ENCODE assay signal across 25 cellular contexts in genomic region chr13:101893021-101893420, GRCh38.
"Had no signal": no experiment of that assay in that cellular context is flagged by ENCODE, and none has a peak within 500 bp of the region (broad histone marks: within the 10 kb centered on the region; RNA-seq: fewer than 3 reads in every experiment).

No MANE protein-coding gene starts in this region.

- H3K4me3 ChIP-seq: breast epithelium, esophagus squamous epithelium, lower lobe of right lung, skin epidermis, thoracic aorta had no signal

- H3K9me3 Mint-ChIP-seq: activated naive CD4-positive, alpha-beta T cell treated with anti-CD3 and anti-CD28 coated beads, Interleukin-2, amount 50 U/mL, for 72 hours; central memory CD8-positive, alpha-beta T cell; dendritic cell treated with granulocyte-macrophage colony-stimulating factor and Interleukin-4, amounts not matched to agents 40 ng/mL and 50 ng/mL, for 4 days; endodermal cell; stimulated activated naive CD8-positive, alpha-beta T cell treated with anti-CD3 and anti-CD28 coated beads, Interleukin-15, Interleukin-2, amounts not matched to agents 100 ng/mL and 50 ng/mL, for 24 hours had no signal

- H3K27ac Mint-ChIP-seq: activated naive CD4-positive, alpha-beta T cell treated with anti-CD3 and anti-CD28 coated beads, Interleukin-2, amount 50 U/mL, for 72 hours; activated T-cell treated with anti-CD3 and anti-CD28 coated beads, Interleukin-2, amount 50 U/mL, for 72 hours; dendritic cell treated with granulocyte-macrophage colony-stimulating factor and Interleukin-4, amounts not matched to agents 40 ng/mL and 50 ng/mL, for 4 days; endodermal cell; natural killer cell treated with Interleukin-12 subunit alpha and Interleukin-12 subunit beta and Interleukin-15 and Interleukin-18, amount 100 ng/mL, for 72 hours; stimulated activated naive CD8-positive, alpha-beta T cell treated with anti-CD3 and anti-CD28 coated beads, Interleukin-15, Interleukin-2, amounts not matched to agents 100 ng/mL and 50 ng/mL, for 24 hours had no signal

- H3K36me3 ChIP-seq: breast epithelium, esophagus squamous epithelium, lower lobe of right lung, thoracic aorta had no signal

- DNase-seq: activated CD4-positive, alpha-beta T cell treated with anti-CD3 and anti-CD28 coated beads for 4 hours; activated CD4-positive, alpha-beta T cell treated with anti-CD3 and anti-CD28 coated beads, Interleukin-2, amount 50 U/mL, for 4 hours; activated CD4-positive, CD25-positive, alpha-beta regulatory T cell; activated naive CD4-positive, alpha-beta T cell; activated T-cell treated with anti-CD3 and anti-CD28 coated beads for 4 hours; activated T-cell treated with anti-CD3 and anti-CD28 coated beads, Interleukin-2, amount 50 U/mL, for 72 hours; endodermal cell; esophagus squamous epithelium; foreskin melanocyte; left cardiac atrium; lower lobe of right lung; mesenchymal stem cell; posterior cingulate gyrus; stimulated activated CD4-positive, alpha-beta T cell treated with anti-CD3 and anti-CD28 coated beads, Interleukin-12 subunit alpha, Interleukin-12 subunit beta, amount 100 ng/mL, for 4 hours; stimulated activated CD4-positive, alpha-beta T cell treated with anti-CD3 and anti-CD28 coated beads, Interleukin-4, amount 100 ng/mL, for 1 hour; trophoblast cell had no signal

- H3K4me1 ChIP-seq: breast epithelium, esophagus squamous epithelium, lower lobe of right lung had no signal

- ATAC-seq: activated naive CD4-positive, alpha-beta T cell treated with anti-CD3 and anti-CD28 coated beads, Interleukin-2, amount 50 U/mL, for 72 hours; activated T-cell treated with anti-CD3 and anti-CD28 coated beads, Interleukin-2, amount 50 U/mL, for 72 hours; lower lobe of right lung; natural killer cell treated with Interleukin-12 subunit alpha and Interleukin-12 subunit beta and Interleukin-15 and Interleukin-18, amount 100 ng/mL, for 72 hours; sciatic nerve had no signal

- H3K4me3 Mint-ChIP-seq: activated T-cell treated with anti-CD3 and anti-CD28 coated beads, Interleukin-2, amount 50 U/mL, for 72 hours; central memory CD8-positive, alpha-beta T cell; dendritic cell treated with granulocyte-macrophage colony-stimulating factor and Interleukin-4, amounts not matched to agents 40 ng/mL and 50 ng/mL, for 4 days; endodermal cell; natural killer cell treated with Interleukin-12 subunit alpha and Interleukin-12 subunit beta and Interleukin-15 and Interleukin-18, amount 100 ng/mL, for 72 hours; stimulated activated naive CD8-positive, alpha-beta T cell treated with anti-CD3 and anti-CD28 coated beads, Interleukin-15, Interleukin-2, amounts not matched to agents 100 ng/mL and 50 ng/mL, for 24 hours had no signal

- H3K27me3 ChIP-seq: breast epithelium, esophagus squamous epithelium had no signal

- H3K36me3 Mint-ChIP-seq: activated naive CD4-positive, alpha-beta T cell treated with anti-CD3 and anti-CD28 coated beads, Interleukin-2, amount 50 U/mL, for 72 hours; natural killer cell treated with Interleukin-12 subunit alpha and Interleukin-12 subunit beta and Interleukin-15 and Interleukin-18, amount 100 ng/mL, for 72 hours had no signal

- H3K27ac ChIP-seq: breast epithelium, esophagus squamous epithelium, lower lobe of right lung, skin epidermis, thoracic aorta had no signal

- H3K9me3 ChIP-seq: breast epithelium, esophagus squamous epithelium, lower lobe of right lung, thoracic aorta had no signal

- H3K4me1 Mint-ChIP-seq: central memory CD8-positive, alpha-beta T cell had no signal
